23 cellular contexts compared by ENCODE assay signal in the genomic region with DNA sequence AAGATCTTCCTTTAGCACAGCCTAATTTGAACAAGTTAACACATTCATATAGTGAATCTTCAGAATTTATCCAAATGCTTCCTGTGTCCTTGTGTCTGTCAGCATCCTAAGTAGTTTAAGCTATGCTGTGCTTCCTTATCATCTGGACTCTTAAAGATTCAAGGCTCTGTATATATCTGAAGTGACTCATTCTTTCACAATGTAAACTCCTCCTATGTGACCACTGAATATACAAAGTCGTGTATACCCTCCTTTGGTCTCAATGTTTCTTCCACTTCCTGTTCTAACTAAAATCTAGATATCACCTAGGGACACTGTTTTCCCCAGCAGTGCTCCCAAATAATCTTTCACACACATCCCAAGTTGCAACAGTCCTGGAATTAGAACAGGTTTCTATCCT.
A peak's percentile ranks its signal among the peaks of the same experiment; 100 is the strongest.
DNase-seq lines count a peak whose midpoint lies in the region; ATAC-seq and TF ChIP-seq lines count a peak whose summit lies in the region.
"Had no signal": no experiment of that assay in that cellular context is flagged by ENCODE, and none has a peak within 500 bp of the region (broad histone marks: within the 10 kb centered on the region; RNA-seq: fewer than 3 reads in every experiment).

No MANE protein-coding gene starts in this region.

- H3K36me3 Mint-ChIP-seq in type B pancreatic cell = no peaks in the 10 kb centered on the region
- H3K36me3 Mint-ChIP-seq in stimulated activated effector memory CD8-positive, alpha-beta T cell treated with anti-CD3 and anti-CD28 coated beads, Interleukin-12 subunit alpha, Interleukin-12 subunit beta, amount 100 ng/mL, for 72 hours = no peaks in the 10 kb centered on the region
- H3K36me3 Mint-ChIP-seq: CD8-positive, alpha-beta T cell had no signal

- no peak overlapping the region for H3K27ac Mint-ChIP-seq in type B pancreatic cell
- H3K27ac Mint-ChIP-seq in stimulated activated effector memory CD8-positive, alpha-beta T cell treated with anti-CD3 and anti-CD28 coated beads, Interleukin-12 subunit alpha, Interleukin-12 subunit beta, amount 100 ng/mL, for 72 hours = no peak overlapping the region
- H3K27ac Mint-ChIP-seq: CD8-positive, alpha-beta T cell had no signal

- in situ Hi-C loops in ACHN (cut with HindIII; ENCODE audit: low pct_ligation_motif_present, low pct_unique_long_range_greater_than_20kb, low sequenced_read_pairs) = no loop called here

- TF ChIP-seq CTCF in type B pancreatic cell (conservative IDR thresholded peaks at IDR 0.05) = no peak

- H3K4me3 Mint-ChIP-seq in type B pancreatic cell = no peak overlapping the region
- H3K4me3 Mint-ChIP-seq in stimulated activated effector memory CD8-positive, alpha-beta T cell treated with anti-CD3 and anti-CD28 coated beads, Interleukin-12 subunit alpha, Interleukin-12 subunit beta, amount 100 ng/mL, for 72 hours = no peak overlapping the region
- H3K4me3 Mint-ChIP-seq: activated T-cell treated with anti-CD3 and anti-CD28 coated beads, Interleukin-2, amount 50 U/mL, for 4 hours; CD8-positive, alpha-beta T cell had no signal

- H3K9me3 Mint-ChIP-seq in type B pancreatic cell = no peaks in the 10 kb centered on the region
- H3K9me3 Mint-ChIP-seq in stimulated activated effector memory CD8-positive, alpha-beta T cell treated with anti-CD3 and anti-CD28 coated beads, Interleukin-12 subunit alpha, Interleukin-12 subunit beta, amount 100 ng/mL, for 72 hours = peaks cover 18% of the 10 kb centered on the region

- no peaks in the 10 kb centered on the region for H3K27me3 Mint-ChIP-seq in type B pancreatic cell

- no peak for ATAC-seq in GM18867 (IDR thresholded peaks at IDR 0.05; ENCODE audit: unreplicated experiment)
- no peak for ATAC-seq in stimulated activated effector memory CD8-positive, alpha-beta T cell treated with anti-CD3 and anti-CD28 coated beads, Interleukin-12 subunit alpha, Interleukin-12 subunit beta, amount 100 ng/mL, for 72 hours
- ATAC-seq: activated T-cell treated with anti-CD3 and anti-CD28 coated beads, Interleukin-2, amount 50 U/mL, for 4 hours; CD8-positive, alpha-beta T cell; stimulated activated naive CD8-positive, alpha-beta T cell treated with anti-CD3 and anti-CD28 coated beads, Interleukin-15, Interleukin-2, amounts not matched to agents 100 U/mL and 50 U/mL, for 24 hours had no signal

- no peaks in the 10 kb centered on the region for H3K4me1 Mint-ChIP-seq in type B pancreatic cell (ENCODE audit: unreplicated experiment)
- H3K4me1 Mint-ChIP-seq in stimulated activated effector memory CD8-positive, alpha-beta T cell treated with anti-CD3 and anti-CD28 coated beads, Interleukin-12 subunit alpha, Interleukin-12 subunit beta, amount 100 ng/mL, for 72 hours = no peaks in the 10 kb centered on the region

- DNase-seq in DMS53 (lab: John Stamatoyannopoulos, UW) = peak; percentile 59
- peak; percentile 9 for DNase-seq in M059J (ENCODE audit: low read depth)
- peak; percentile 64 for DNase-seq in amniotic epithelial cell (ENCODE audit: low read depth)
- peak; percentile 2 for DNase-seq in foreskin melanocyte
- no peak for DNase-seq in ACHN
- no peak for DNase-seq in type B pancreatic cell (ENCODE audit: extremely low spot score, unreplicated experiment)
- DNase-seq in stimulated activated effector memory CD8-positive, alpha-beta T cell treated with anti-CD3 and anti-CD28 coated beads, Interleukin-12 subunit alpha, Interleukin-12 subunit beta, amount 100 ng/mL, for 72 hours (ENCODE audit: low spot score in 2 of 2) = no peak
- DNase-seq: activated CD4-positive, alpha-beta T cell treated with anti-CD3 and anti-CD28 coated beads for 1 hour; activated CD8-positive, alpha-beta memory T cell treated with anti-CD3 and anti-CD28 coated beads for 24 hours; activated naive CD4-positive, alpha-beta T cell treated with Interleukin-2 at 50 U/mL for 16 hours; activated T-cell treated with anti-CD3 and anti-CD28 coated beads, Interleukin-2, amount 50 U/mL, for 4 hours; anterior cingulate cortex; CD8-positive, alpha-beta T cell; cerebellar nuclear complex; DMS79; effector CD4-positive, alpha-beta T cell; esophagus squamous epithelium; head of caudate nucleus; left ventricle myocardium inferior; stimulated activated CD4-positive, alpha-beta T cell treated with anti-CD3 and anti-CD28 coated beads, Interleukin-1b, Interleukin-23, amount 100 ng/mL, for 48 hours; stimulated activated naive CD8-positive, alpha-beta T cell treated with anti-CD3 and anti-CD28 coated beads, Interleukin-15, Interleukin-2, amounts not matched to agents 100 U/mL and 50 U/mL, for 24 hours; tibial artery had no signal

Comparison
In these comparisons a context has a peak if more than half of its experiments do, and no peak if none do; other contexts are left out.
1. DNase-seq: peak in DMS53 (single experiment), M059J (single experiment), amniotic epithelial cell (single experiment) and foreskin melanocyte (single experiment); none in ACHN (single experiment), type B pancreatic cell (single experiment) and stimulated activated effector memory CD8-positive, alpha-beta T cell treated with anti-CD3 and anti-CD28 coated beads, Interleukin-12 subunit alpha, Interleukin-12 subunit beta, amount 100 ng/mL, for 72 hours (0 of 2).